In the genomic region with DNA sequence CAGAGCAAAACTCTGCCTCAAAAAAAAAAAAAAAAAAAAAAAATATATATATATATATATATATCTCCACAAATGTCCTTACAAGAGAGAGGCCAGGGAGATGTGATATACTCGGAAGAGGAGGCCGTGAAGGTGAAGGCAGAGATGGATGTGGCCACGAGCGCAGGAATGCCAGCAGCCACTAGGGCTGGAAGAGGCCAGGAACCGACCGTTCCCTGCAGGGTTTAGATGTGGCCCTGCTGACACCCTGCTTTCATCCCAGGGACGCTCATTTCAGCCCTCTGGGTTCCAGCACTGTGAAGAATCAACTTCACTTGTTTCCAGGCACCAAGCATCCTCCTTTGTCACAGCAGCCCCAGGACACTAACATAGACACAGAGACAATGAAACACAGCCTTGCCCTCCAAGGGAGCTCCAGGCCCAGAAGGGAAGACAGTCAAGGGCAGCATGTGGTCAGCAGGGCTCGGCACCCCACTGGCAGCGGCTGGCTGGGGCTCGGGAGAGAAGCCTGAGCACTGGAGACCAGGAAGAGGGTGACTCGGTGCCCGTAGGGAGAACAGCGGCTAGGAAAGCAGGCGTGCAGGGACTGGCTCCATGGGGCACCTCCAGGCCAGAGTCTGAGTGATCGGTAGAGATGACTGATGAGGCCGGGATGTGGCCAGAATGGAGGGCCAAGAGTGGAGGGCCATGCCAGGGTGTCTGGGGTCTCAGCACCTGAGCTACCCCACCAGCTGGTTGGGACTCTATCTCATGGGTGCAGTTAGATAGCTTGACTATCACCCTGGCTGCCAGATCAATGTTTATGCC, we compare ENCODE assay signal across 1 cellular context.
TF ChIP-seq lines count a peak whose summit lies in the region.

No MANE protein-coding gene starts in this region.

TF ChIP-seq in HEK293, 187 proteins besides CTCF, POLR2A, EP300 and RAD21 (continued from another document):
- TF ChIP-seq, protein P1, sequence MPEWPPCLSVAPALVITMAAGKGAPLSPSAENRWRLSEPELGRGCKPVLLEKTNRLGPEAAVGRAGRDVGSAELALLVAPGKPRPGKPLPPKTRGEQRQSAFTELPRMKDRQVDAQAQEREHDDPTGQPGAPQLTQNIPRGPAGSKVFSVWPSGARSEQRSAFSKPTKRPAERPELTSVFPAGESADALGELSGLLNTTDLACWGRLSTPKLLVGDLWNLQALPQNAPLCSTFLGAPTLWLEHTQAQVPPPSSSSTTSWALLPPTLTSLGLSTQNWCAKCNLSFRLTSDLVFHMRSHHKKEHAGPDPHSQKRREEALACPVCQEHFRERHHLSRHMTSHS (tag by site-specific recombination; IDR thresholded peaks at IDR 0.05): no peak
- TF ChIP-seq EGR2 (tag by site-specific recombination; IDR thresholded peaks at IDR 0.05; ENCODE audit: low read depth): no peak
- TF ChIP-seq, protein P2, sequence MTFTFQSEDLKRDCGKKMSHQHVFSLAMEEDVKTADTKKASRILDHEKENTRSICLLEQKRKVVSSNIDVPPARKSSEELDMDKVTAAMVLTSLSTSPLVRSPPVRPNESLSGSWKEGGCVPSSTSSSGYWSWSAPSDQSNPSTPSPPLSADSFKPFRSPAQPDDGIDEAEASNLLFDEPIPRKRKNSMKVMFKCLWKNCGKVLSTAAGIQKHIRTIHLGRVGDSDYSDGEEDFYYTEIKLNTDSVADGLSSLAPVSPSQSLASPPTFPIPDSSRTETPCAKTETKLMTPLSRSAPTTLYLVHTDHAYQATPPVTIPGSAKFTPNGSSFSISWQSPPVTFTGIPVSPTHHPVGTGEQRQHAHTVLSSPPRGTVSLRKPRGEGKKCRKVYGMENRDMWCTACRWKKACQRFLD (tag by site-specific recombination; IDR thresholded peaks at IDR 0.05): no peak
- TF ChIP-seq ZNF221 (tag by site-specific recombination; IDR thresholded peaks at IDR 0.05; ENCODE audit: borderline replicate concordance): no peak
- TF ChIP-seq ZNF629 (tag by site-specific recombination; IDR thresholded peaks at IDR 0.05): no peak
- TF ChIP-seq ZNF600 (tag by site-specific recombination; IDR thresholded peaks at IDR 0.05): no peak
